In genomic region chr1:248375446-248375845, GRCh38 we compare ENCODE assay signal across 32 cellular contexts. TPM values are rescaled to one million over a fixed set of nuclear protein-coding genes. Genes with fewer than 3 reads are reported as not detected.
"Had no signal": no experiment of that assay in that cellular context is flagged by ENCODE, and none has a peak within 500 bp of the region (broad histone marks: within the 10 kb centered on the region; RNA-seq: fewer than 3 reads in every experiment).

Gene OR2T6, plus strand, starts transcription at chr1:248375746. Its CDS starts 11,863 bp downstream, at chr1:248387609.

- H3K4me1 Mint-ChIP-seq: memory B cell had no signal

- H2AFZ ChIP-seq: hepatocyte had no signal

- H3K9me3 ChIP-seq: colonic mucosa, esophagus muscularis mucosa, gastroesophageal sphincter, left lung, lower lobe of right lung had no signal

- H3K27me3 Mint-ChIP-seq: dendritic cell treated with granulocyte-macrophage colony-stimulating factor and Interleukin-4, amounts not matched to agents 40 ng/mL and 50 ng/mL, for 4 days; effector memory CD8-positive, alpha-beta T cell; naive thymus-derived CD4-positive, alpha-beta T cell had no signal

- H3K36me3 ChIP-seq: colonic mucosa, esophagus muscularis mucosa, gastroesophageal sphincter, heart left ventricle, left lung, lower lobe of right lung had no signal

- H3K27ac ChIP-seq: colonic mucosa, esophagus muscularis mucosa, foreskin keratinocyte, gastroesophageal sphincter, heart left ventricle, hepatocyte, left lung, lower lobe of right lung had no signal

- H3K4me2 ChIP-seq: hepatocyte had no signal

- H3K4me1 ChIP-seq: colonic mucosa, esophagus muscularis mucosa, foreskin keratinocyte, gastroesophageal sphincter, heart left ventricle, left lung, lower lobe of right lung had no signal

- H3K4me3 Mint-ChIP-seq: dendritic cell treated with granulocyte-macrophage colony-stimulating factor and Interleukin-4, amounts not matched to agents 40 ng/mL and 50 ng/mL, for 4 days; effector memory CD8-positive, alpha-beta T cell; immature natural killer cell; memory B cell; naive thymus-derived CD4-positive, alpha-beta T cell had no signal

- H3K79me2 ChIP-seq: hepatocyte had no signal

- H3K36me3 Mint-ChIP-seq: immature natural killer cell; memory B cell; naive thymus-derived CD4-positive, alpha-beta T cell had no signal

- H3K27me3 ChIP-seq: colonic mucosa, esophagus muscularis mucosa, foreskin keratinocyte, gastroesophageal sphincter, heart left ventricle, hepatocyte, left lung had no signal

- DNase-seq: colonic mucosa; cortex of kidney; effector CD8-positive, alpha-beta T cell; effector memory CD8-positive, alpha-beta T cell; heart left ventricle; hypothalamus; immature natural killer cell; islet precursor cell; left cardiac atrium; left lung; left ventricle myocardium superior; lower lobe of right lung; mesendoderm; midbrain; naive thymus-derived CD4-positive, alpha-beta T cell had no signal

- H3K27ac Mint-ChIP-seq: dendritic cell treated with granulocyte-macrophage colony-stimulating factor and Interleukin-4, amounts not matched to agents 40 ng/mL and 50 ng/mL, for 4 days; effector memory CD8-positive, alpha-beta T cell; immature natural killer cell; memory B cell; naive thymus-derived CD4-positive, alpha-beta T cell had no signal

- H3K4me3 ChIP-seq: colonic mucosa, esophagus muscularis mucosa, gastroesophageal sphincter, heart left ventricle, hepatocyte, left lung, lower lobe of right lung had no signal

- H3K9me3 Mint-ChIP-seq: dendritic cell treated with granulocyte-macrophage colony-stimulating factor and Interleukin-4, amounts not matched to agents 40 ng/mL and 50 ng/mL, for 4 days; effector memory CD8-positive, alpha-beta T cell; immature natural killer cell; memory B cell had no signal

- ATAC-seq: effector memory CD8-positive, alpha-beta T cell; foreskin keratinocyte; gastroesophageal sphincter; heart left ventricle; left cardiac atrium; left lung; left ventricle myocardium superior; lower lobe of right lung; naive thymus-derived CD4-positive, alpha-beta T cell had no signal

RNA-seq across cellular contexts. Expression of gene OR2T6, which starts in this region (rescaled TPM):
- total RNA-seq: chondrocyte; colonic mucosa; dermis microvascular lymphatic vessel endothelial cell; endothelial cell of umbilical vein; epithelial cell of proximal tubule; esophagus muscularis mucosa; foreskin keratinocyte; frontal cortex; heart left ventricle; hepatocyte; kidney epithelial cell; left cardiac atrium; left lung; left ventricle myocardium superior; lower leg skin; lower lobe of right lung; lung microvascular endothelial cell; mononuclear cell; mucosa of gallbladder; naive thymus-derived CD4-positive, alpha-beta T cell had no signal
- polyA plus RNA-seq: endothelial cell of umbilical vein; esophagus; foreskin keratinocyte; heart left ventricle; hepatocyte; immature natural killer cell; naive thymus-derived CD4-positive, alpha-beta T cell had no signal
